ENCODE assay signal across 1 cellular context in the genomic region with DNA sequence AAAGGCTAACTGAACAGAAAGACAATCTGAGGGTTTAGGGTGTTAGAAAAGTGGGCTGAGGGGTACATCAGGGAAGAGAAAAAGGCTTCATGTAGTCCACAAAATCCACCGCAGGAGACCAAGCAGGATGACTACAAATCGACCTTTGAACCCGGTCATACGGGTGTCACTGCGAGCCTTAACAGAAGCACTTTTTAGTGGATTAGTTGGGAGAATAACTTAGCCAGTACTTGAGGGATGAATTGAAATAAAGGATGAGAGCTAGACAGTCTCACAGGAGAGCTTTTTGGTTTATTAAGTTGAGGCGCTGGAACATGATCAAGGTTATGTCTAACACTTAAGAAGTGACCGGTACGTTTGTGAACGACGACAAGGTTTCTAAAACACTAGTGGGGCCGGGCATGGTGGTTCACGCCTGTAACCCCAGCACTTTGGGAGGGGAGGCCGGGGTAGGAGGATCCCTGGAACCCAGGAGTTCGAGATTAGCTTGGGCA.
TF ChIP-seq lines count a peak whose summit lies in the region.

No MANE protein-coding gene starts in this region.

TF ChIP-seq in HCT116, 20 proteins besides CTCF, POLR2A, EP300 and RAD21 (continued from another document):
- TF ChIP-seq EGR1 (IDR thresholded peaks at IDR 0.05; ENCODE audit: low read depth) = no peak
- TF ChIP-seq ZNF274 (IDR thresholded peaks at IDR 0.05; ENCODE audit: low read depth, low read length) = no peak
- no peak for TF ChIP-seq CEBPB (IDR thresholded peaks at IDR 0.05; ENCODE audit: low read depth)
- TF ChIP-seq CBX3 (IDR thresholded peaks at IDR 0.05; ENCODE audit: low read depth) = no peak
- TF ChIP-seq SIN3A (IDR thresholded peaks at IDR 0.05; ENCODE audit: low read depth) = no peak
- no peak for TF ChIP-seq TCF7L2 (IDR thresholded peaks at IDR 0.05; ENCODE audit: borderline replicate concordance, extremely low read depth, insufficient read depth, insufficient read length)
- no peak for TF ChIP-seq ZFX (IDR thresholded peaks at IDR 0.05)
- TF ChIP-seq SP1 (IDR thresholded peaks at IDR 0.05; ENCODE audit: low read depth) = no peak
- TF ChIP-seq JUND (IDR thresholded peaks at IDR 0.05) = no peak
- no peak for TF ChIP-seq SRF (IDR thresholded peaks at IDR 0.05; ENCODE audit: low read depth)
- no peak for TF ChIP-seq FOSL1 (IDR thresholded peaks at IDR 0.05; ENCODE audit: low read depth)
- TF ChIP-seq EZH2 (IDR thresholded peaks at IDR 0.05) = no peak
- no peak for TF ChIP-seq YY1 (IDR thresholded peaks at IDR 0.05; ENCODE audit: extremely low read depth, insufficient replicate concordance, low read depth, low read length)
- TF ChIP-seq, protein P1, sequence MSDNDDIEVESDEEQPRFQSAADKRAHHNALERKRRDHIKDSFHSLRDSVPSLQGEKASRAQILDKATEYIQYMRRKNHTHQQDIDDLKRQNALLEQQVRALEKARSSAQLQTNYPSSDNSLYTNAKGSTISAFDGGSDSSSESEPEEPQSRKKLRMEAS (IDR thresholded peaks at IDR 0.05) = no peak
- TF ChIP-seq, protein P2, sequence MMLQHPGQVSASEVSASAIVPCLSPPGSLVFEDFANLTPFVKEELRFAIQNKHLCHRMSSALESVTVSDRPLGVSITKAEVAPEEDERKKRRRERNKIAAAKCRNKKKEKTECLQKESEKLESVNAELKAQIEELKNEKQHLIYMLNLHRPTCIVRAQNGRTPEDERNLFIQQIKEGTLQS (IDR thresholded peaks at IDR 0.05) = no peak
- no peak for TF ChIP-seq POLR2AphosphoS5 (IDR thresholded peaks at IDR 0.05; ENCODE audit: low read depth, low read length)
TF ChIP-seq in HCT116: peak in this region for 0.
